1 cellular context compared by ENCODE assay signal in the genomic region with DNA sequence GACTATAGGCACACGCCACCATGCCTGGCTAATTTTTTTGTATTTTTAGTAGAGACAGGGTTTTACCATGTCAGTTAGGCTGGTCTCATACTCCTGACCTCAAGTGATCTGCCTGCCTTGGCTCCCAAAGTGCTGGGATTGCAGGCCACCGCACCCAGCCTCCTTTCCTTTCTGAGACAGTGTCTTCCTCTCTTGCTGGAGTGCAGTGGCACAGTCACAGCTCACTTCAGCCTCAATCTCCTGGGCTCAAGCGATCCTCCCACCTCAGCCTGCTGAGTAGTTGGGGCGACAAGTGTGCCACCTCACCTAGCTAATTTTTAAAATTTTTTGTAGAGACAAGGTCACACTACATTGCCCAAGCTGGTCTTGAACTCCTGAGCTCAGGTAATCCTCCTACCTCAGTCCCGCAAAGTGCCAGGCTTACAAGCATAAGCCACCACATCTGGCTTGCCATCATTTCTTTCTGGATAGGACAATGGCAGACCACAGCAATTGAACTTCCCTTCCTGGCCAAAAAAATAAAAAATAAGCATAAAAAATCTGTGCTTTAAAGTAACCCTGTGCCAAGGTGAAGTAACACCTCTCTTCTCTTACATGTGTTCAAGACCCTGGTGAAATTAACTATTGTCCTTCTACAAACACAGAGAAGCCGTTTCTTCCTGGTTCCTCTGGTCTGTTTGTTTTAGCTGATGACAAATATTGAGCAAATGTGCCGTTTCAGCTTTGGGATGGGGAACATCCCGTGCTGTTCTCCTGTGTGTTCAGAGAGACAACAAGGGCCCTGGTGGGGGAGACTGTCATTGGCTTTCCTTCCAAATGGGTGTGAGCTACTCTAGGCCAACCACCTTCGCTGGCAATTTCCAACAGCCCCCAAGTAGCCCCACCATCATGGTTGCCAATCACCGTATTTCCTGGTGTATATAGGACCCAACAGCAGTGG.
TF ChIP-seq lines count a peak whose summit lies in the region.

No MANE protein-coding gene starts in this region.

TF ChIP-seq in HepG2, 621 proteins besides CTCF, POLR2A, EP300 and RAD21 (continued from another document and continues in another):
- TF ChIP-seq ZBTB7A (CRISPR knock-in tag; IDR thresholded peaks at IDR 0.05), result no peak
- no peak for TF ChIP-seq HNRNPH1 (optimal IDR thresholded peaks at IDR 0.05; ENCODE audit: low read depth, low read length)
- TF ChIP-seq ARNT (IDR thresholded peaks at IDR 0.05), result no peak
- TF ChIP-seq, protein P1, sequence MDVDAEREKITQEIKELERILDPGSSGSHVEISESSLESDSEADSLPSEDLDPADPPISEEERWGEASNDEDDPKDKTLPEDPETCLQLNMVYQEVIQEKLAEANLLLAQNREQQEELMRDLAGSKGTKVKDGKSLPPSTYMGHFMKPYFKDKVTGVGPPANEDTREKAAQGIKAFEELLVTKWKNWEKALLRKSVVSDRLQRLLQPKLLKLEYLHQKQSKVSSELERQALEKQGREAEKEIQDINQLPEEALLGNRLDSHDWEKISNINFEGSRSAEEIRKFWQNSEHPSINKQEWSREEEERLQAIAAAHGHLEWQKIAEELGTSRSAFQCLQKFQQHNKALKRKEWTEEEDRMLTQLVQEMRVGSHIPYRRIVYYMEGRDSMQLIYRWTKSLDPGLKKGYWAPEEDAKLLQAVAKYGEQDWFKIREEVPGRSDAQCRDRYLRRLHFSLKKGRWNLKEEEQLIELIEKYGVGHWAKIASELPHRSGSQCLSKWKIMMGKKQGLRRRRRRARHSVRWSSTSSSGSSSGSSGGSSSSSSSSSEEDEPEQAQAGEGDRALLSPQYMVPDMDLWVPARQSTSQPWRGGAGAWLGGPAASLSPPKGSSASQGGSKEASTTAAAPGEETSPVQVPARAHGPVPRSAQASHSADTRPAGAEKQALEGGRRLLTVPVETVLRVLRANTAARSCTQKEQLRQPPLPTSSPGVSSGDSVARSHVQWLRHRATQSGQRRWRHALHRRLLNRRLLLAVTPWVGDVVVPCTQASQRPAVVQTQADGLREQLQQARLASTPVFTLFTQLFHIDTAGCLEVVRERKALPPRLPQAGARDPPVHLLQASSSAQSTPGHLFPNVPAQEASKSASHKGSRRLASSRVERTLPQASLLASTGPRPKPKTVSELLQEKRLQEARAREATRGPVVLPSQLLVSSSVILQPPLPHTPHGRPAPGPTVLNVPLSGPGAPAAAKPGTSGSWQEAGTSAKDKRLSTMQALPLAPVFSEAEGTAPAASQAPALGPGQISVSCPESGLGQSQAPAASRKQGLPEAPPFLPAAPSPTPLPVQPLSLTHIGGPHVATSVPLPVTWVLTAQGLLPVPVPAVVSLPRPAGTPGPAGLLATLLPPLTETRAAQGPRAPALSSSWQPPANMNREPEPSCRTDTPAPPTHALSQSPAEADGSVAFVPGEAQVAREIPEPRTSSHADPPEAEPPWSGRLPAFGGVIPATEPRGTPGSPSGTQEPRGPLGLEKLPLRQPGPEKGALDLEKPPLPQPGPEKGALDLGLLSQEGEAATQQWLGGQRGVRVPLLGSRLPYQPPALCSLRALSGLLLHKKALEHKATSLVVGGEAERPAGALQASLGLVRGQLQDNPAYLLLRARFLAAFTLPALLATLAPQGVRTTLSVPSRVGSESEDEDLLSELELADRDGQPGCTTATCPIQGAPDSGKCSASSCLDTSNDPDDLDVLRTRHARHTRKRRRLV (CRISPR knock-in tag; IDR thresholded peaks at IDR 0.05), result 0 out of 2 replicates have a peak, but pooled peaks have one; percentile 69
- no peak for TF ChIP-seq ZKSCAN5 (CRISPR knock-in tag; IDR thresholded peaks at IDR 0.05)
- TF ChIP-seq, protein P2, sequence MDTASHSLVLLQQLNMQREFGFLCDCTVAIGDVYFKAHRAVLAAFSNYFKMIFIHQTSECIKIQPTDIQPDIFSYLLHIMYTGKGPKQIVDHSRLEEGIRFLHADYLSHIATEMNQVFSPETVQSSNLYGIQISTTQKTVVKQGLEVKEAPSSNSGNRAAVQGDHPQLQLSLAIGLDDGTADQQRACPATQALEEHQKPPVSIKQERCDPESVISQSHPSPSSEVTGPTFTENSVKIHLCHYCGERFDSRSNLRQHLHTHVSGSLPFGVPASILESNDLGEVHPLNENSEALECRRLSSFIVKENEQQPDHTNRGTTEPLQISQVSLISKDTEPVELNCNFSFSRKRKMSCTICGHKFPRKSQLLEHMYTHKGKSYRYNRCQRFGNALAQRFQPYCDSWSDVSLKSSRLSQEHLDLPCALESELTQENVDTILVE (CRISPR knock-in tag; IDR thresholded peaks at IDR 0.05), result peak; percentile 21; the same call in 1 of the 2 replicates
- peak; percentile 73 for TF ChIP-seq HOXD1 (CRISPR knock-in tag; IDR thresholded peaks at IDR 0.05)
- peak; percentile 38; the same call in 1 of the 2 replicates for TF ChIP-seq DPF2 (CRISPR knock-in tag; IDR thresholded peaks at IDR 0.05; ENCODE audit: borderline replicate concordance, low read depth)
- TF ChIP-seq CREM (IDR thresholded peaks at IDR 0.05), result peak; percentile 68; the same call in 1 of the 2 replicates
- TF ChIP-seq CREM (CRISPR knock-in tag; IDR thresholded peaks at IDR 0.05), result no peak
- no peak for TF ChIP-seq SIN3B (IDR thresholded peaks at IDR 0.05; ENCODE audit: low read length)
- TF ChIP-seq ETV5 (CRISPR knock-in tag; IDR thresholded peaks at IDR 0.05; ENCODE audit: borderline replicate concordance), result peak; percentile 65; the same call in 1 of the 2 replicates
- TF ChIP-seq, protein P3, sequence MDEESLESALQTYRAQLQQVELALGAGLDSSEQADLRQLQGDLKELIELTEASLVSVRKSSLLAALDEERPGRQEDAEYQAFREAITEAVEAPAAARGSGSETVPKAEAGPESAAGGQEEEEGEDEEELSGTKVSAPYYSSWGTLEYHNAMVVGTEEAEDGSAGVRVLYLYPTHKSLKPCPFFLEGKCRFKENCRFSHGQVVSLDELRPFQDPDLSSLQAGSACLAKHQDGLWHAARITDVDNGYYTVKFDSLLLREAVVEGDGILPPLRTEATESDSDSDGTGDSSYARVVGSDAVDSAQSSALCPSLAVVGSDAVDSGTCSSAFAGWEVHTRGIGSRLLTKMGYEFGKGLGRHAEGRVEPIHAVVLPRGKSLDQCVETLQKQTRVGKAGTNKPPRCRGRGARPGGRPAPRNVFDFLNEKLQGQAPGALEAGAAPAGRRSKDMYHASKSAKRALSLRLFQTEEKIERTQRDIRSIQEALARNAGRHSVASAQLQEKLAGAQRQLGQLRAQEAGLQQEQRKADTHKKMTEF (CRISPR knock-in tag; IDR thresholded peaks at IDR 0.05), result peak; percentile 55; the same call in 1 of the 2 replicates
- peak; percentile 75 for TF ChIP-seq CEBPB (IDR thresholded peaks at IDR 0.05; ENCODE audit: borderline replicate concordance, low read depth, low read length)
- TF ChIP-seq ZNF282 (IDR thresholded peaks at IDR 0.05; ENCODE audit: partially characterized antibody), result no peak
- no peak for TF ChIP-seq TSC22D2 (CRISPR knock-in tag; IDR thresholded peaks at IDR 0.05; ENCODE audit: borderline replicate concordance)
- peak; percentile 88; the same call in 1 of the 2 replicates for TF ChIP-seq ZSCAN9 (CRISPR knock-in tag; IDR thresholded peaks at IDR 0.05; ENCODE audit: borderline replicate concordance)
- peak; percentile 69 for TF ChIP-seq ZNF501 (CRISPR knock-in tag; IDR thresholded peaks at IDR 0.05)
- TF ChIP-seq ISL2 (CRISPR knock-in tag; IDR thresholded peaks at IDR 0.05), result peak; percentile 81; the same call in 1 of the 2 replicates
- TF ChIP-seq, protein P4, sequence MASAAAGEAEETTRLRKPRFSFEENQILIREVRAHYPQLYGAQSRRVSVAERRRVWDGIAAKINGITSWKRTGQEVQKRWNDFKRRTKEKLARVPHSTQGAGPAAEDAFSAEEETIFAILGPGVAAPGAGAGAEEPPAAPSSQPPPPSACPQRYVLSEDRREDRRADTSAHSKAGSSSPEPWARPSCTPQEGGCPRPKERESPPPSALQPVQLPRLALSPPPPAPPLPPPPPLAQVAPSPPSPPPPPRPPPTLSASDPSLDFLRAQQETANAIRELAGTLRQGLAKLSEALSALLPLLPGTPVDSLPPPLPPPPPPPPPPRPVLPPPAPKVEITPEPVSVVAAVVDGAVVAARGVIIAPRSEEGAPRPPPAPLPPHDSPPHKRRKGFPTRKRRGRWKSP (CRISPR knock-in tag; IDR thresholded peaks at IDR 0.05), result no peak
- TF ChIP-seq BCL6 (CRISPR knock-in tag; IDR thresholded peaks at IDR 0.05), result peak; percentile 67
- TF ChIP-seq HOXA9 (CRISPR knock-in tag; IDR thresholded peaks at IDR 0.05; ENCODE audit: borderline replicate concordance), result no peak
- TF ChIP-seq ZNF766 (CRISPR knock-in tag; IDR thresholded peaks at IDR 0.05; ENCODE audit: borderline replicate concordance), result no peak
- TF ChIP-seq ZNF790 (CRISPR knock-in tag; IDR thresholded peaks at IDR 0.05; ENCODE audit: borderline replicate concordance), result no peak
- TF ChIP-seq, protein P5, sequence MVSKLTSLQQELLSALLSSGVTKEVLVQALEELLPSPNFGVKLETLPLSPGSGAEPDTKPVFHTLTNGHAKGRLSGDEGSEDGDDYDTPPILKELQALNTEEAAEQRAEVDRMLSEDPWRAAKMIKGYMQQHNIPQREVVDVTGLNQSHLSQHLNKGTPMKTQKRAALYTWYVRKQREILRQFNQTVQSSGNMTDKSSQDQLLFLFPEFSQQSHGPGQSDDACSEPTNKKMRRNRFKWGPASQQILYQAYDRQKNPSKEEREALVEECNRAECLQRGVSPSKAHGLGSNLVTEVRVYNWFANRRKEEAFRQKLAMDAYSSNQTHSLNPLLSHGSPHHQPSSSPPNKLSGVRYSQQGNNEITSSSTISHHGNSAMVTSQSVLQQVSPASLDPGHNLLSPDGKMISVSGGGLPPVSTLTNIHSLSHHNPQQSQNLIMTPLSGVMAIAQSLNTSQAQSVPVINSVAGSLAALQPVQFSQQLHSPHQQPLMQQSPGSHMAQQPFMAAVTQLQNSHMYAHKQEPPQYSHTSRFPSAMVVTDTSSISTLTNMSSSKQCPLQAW (CRISPR knock-in tag; IDR thresholded peaks at IDR 0.05), result peak; percentile 63
- TF ChIP-seq CBX5 (CRISPR knock-in tag; IDR thresholded peaks at IDR 0.05; ENCODE audit: borderline replicate concordance), result 0 out of 2 replicates have a peak, but pooled peaks have one; percentile 10
- TF ChIP-seq SIX1 (CRISPR knock-in tag; IDR thresholded peaks at IDR 0.05; ENCODE audit: borderline replicate concordance), result no peak
- TF ChIP-seq ZBTB42 (CRISPR knock-in tag; IDR thresholded peaks at IDR 0.05), result 0 out of 2 replicates have a peak, but pooled peaks have one; percentile 52
- TF ChIP-seq POGZ (CRISPR knock-in tag; IDR thresholded peaks at IDR 0.05), result peak; percentile 57
- no peak for TF ChIP-seq ZNF550 (CRISPR knock-in tag; IDR thresholded peaks at IDR 0.05; ENCODE audit: borderline replicate concordance)
- TF ChIP-seq SAP130 (CRISPR knock-in tag; IDR thresholded peaks at IDR 0.05; ENCODE audit: low read depth), result peak; percentile 84
- no peak for TF ChIP-seq GPN1 (CRISPR knock-in tag; IDR thresholded peaks at IDR 0.05; ENCODE audit: borderline replicate concordance)
- TF ChIP-seq ZNF256 (CRISPR knock-in tag; conservative IDR thresholded peaks at IDR 0.05), result no peak
- TF ChIP-seq RCOR2 (CRISPR knock-in tag; IDR thresholded peaks at IDR 0.05), result peak; percentile 52; the same call in 1 of the 2 replicates
- TF ChIP-seq ETV6 (CRISPR knock-in tag; conservative IDR thresholded peaks at IDR 0.05), result peak; percentile 32; the same call in 1 of the 2 replicates
- peak; percentile 10; the same call in 1 of the 2 replicates for TF ChIP-seq KDM2A (CRISPR knock-in tag; IDR thresholded peaks at IDR 0.05; ENCODE audit: borderline replicate concordance, low read depth)
- TF ChIP-seq, protein P6, sequence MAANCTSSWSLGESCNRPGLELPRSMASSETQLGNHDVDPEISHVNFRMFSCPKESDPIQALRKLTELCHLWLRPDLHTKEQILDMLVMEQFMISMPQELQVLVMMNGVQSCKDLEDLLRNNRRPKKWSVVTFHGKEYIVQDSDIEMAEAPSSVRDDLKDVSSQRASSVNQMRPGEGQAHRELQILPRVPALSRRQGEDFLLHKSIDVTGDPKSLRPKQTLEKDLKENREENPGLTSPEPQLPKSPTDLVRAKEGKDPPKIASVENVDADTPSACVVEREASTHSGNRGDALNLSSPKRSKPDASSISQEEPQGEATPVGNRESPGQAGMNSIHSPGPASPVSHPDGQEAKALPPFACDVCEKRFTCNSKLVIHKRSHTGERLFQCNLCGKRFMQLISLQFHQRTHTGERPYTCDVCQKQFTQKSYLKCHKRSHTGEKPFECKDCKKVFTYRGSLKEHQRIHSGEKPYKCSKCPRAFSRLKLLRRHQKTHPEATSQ (CRISPR knock-in tag; IDR thresholded peaks at IDR 0.05; ENCODE audit: borderline replicate concordance), result no peak
- TF ChIP-seq ERF (CRISPR knock-in tag; IDR thresholded peaks at IDR 0.05), result no peak; the same call in 1 of the 2 replicates
- TF ChIP-seq NONO (IDR thresholded peaks at IDR 0.05), result no peak
- peak; percentile 82 for TF ChIP-seq NONO (CRISPR knock-in tag; conservative IDR thresholded peaks at IDR 0.05)
- 0 out of 2 replicates have a peak, but pooled peaks have one; percentile 41 for TF ChIP-seq ZNF891 (CRISPR knock-in tag; IDR thresholded peaks at IDR 0.05)
- no peak for TF ChIP-seq KLF11 (CRISPR knock-in tag; IDR thresholded peaks at IDR 0.05)
- TF ChIP-seq ZNF317 (CRISPR knock-in tag; IDR thresholded peaks at IDR 0.05), result 0 out of 2 replicates have a peak, but pooled peaks have one; percentile 16
- peak; percentile 94 for TF ChIP-seq FOXP4 (CRISPR knock-in tag; IDR thresholded peaks at IDR 0.05)
- TF ChIP-seq ZNF18 (CRISPR knock-in tag; IDR thresholded peaks at IDR 0.05; ENCODE audit: insufficient replicate concordance), result no peak
- peak; percentile 79 for TF ChIP-seq NCOA2 (CRISPR knock-in tag; IDR thresholded peaks at IDR 0.05)
